Comparison of ENCODE assay signal across 10 cellular contexts in the genomic region with DNA sequence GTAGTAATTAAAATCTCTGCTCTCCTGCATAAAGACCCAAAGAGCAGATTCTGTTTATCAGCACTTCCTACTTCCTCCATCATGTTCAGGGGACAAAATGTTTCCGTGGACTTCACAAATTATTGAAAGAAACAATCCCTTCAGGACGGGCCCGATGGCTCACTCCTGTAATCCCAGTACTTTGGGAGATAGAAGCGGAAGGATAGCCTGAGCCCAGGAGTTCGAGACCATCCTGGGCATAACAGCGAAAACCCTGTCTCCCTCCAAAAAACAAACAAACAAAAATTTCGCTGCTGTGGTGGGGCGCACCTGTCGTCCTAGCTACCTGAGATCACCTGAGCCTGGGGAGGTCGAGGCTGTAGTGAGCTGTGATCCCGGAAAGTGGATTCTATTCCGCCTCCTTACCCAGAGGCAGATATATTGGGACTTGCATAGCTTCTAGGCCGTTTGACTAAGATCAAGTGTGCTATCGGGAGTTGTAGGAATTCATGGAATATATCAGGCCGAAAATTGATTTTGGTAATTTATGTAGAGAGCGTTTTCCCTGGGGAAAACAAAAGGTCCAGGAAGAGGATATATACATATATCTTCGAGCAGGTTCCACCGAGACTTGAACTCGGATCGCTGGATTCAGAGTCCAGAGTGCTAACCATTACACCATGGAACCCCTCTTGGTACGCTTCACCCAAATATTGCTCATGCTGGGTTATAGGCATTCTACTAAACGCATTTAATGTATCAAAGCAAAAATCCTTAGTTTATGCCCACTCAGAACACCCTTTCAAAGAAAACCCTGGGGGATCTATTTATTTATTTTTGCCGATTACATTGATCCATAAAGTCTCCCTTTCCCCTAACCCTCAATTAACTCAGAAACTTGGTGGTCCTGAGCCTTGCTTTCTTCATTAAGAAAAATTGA.
DNase-seq lines count a peak whose midpoint lies in the region; ATAC-seq and TF ChIP-seq lines count a peak whose summit lies in the region.
"Had no signal": no experiment of that assay in that cellular context is flagged by ENCODE, and none has a peak within 500 bp of the region (broad histone marks: within the 10 kb centered on the region; RNA-seq: fewer than 3 reads in every experiment).

No MANE protein-coding gene starts in this region.

- DNase-seq in COLO829 (ENCODE audit: low spot score): peak; percentile 58
- peak; percentile 43 to 65 for DNase-seq in SJCRH30
- DNase-seq in fibroblast of mammary gland (ENCODE audit: low read depth): peak; percentile 74
- no peak for DNase-seq in upper lobe of left lung
- no peak for DNase-seq in cerebellum (ENCODE audit: low spot score)

- TF ChIP-seq POLR2A in upper lobe of left lung (IDR thresholded peaks at IDR 0.05): no peak

- H3K36me3 ChIP-seq in SJCRH30: no peaks in the 10 kb centered on the region
- no peaks in the 10 kb centered on the region for H3K36me3 ChIP-seq in upper lobe of left lung

- H3K4me1 ChIP-seq in SJCRH30 (no peaks in the 10 kb centered on the region), upper lobe of left lung (peaks cover 0 to 6% (median 0%) of the 10 kb centered on the region in 4 donors)
- H3K4me1 ChIP-seq: parathyroid adenoma had no signal

- no peak for TF ChIP-seq EP300 in upper lobe of left lung (IDR thresholded peaks at IDR 0.05)

- TF ChIP-seq CTCF in fibroblast of mammary gland (conservative IDR thresholded peaks at IDR 0.05; ENCODE audit: control insufficient read depth, insufficient read depth, low read depth, low read length) (no peak), upper lobe of left lung (IDR thresholded peaks at IDR 0.05) (no peak)

- ATAC-seq in HG02759 (IDR thresholded peaks at IDR 0.05; ENCODE audit: unreplicated experiment): peak; percentile 49
- no peak for ATAC-seq in GM19397 (IDR thresholded peaks at IDR 0.05; ENCODE audit: unreplicated experiment)
- ATAC-seq in GM19035 (IDR thresholded peaks at IDR 0.05; ENCODE audit: unreplicated experiment): no peak
- ATAC-seq in upper lobe of left lung (ENCODE audit: low FRiP score in 2 of 2): no peak

- 20 to 24% methylated on average over 19 to 23 of the region's 23 CpGs for WGBS in upper lobe of left lung, 2 donors

- no peaks in the 10 kb centered on the region for H3K9me3 ChIP-seq in SJCRH30 (replicated peaks)
- H3K9me3 ChIP-seq in upper lobe of left lung: peaks cover 0 to 5% (median 0%) of the 10 kb centered on the region in 4 donors

- H3K4me3 ChIP-seq in SJCRH30 (peak overlapping the region; percentile 50), fibroblast of mammary gland (ENCODE audit: control insufficient read depth, low read depth, low read length) (peak overlapping the region; percentile 54), upper lobe of left lung (no peak overlapping the region)

- no peak overlapping the region for H3K27ac ChIP-seq in SJCRH30
- H3K27ac ChIP-seq in upper lobe of left lung: no peak overlapping the region
- H3K27ac ChIP-seq: KMS-11, parathyroid adenoma had no signal

- no peaks in the 10 kb centered on the region; the same call in 1 of the 2 replicates for H3K27me3 ChIP-seq in SJCRH30
- H3K27me3 ChIP-seq in upper lobe of left lung: peaks cover 0 to 43% (median 20%) of the 10 kb centered on the region in 4 donors

Comparison
In these comparisons a context has a peak if more than half of its experiments do, and no peak if none do; other contexts are left out.
1. DNase-seq: peak in COLO829 (single experiment), SJCRH30 (2 of 2) and fibroblast of mammary gland (single experiment); none in upper lobe of left lung (0 of 2) and cerebellum (single experiment).
2. H3K4me3 ChIP-seq: peak in SJCRH30 (single experiment) and fibroblast of mammary gland (single experiment); none in upper lobe of left lung (0 of 4).